Comparison of ENCODE assay signal across 13 cellular contexts in genomic region chr10:133414401-133414800, GRCh38. TPM values are rescaled to one million over a fixed set of nuclear protein-coding genes. Genes with fewer than 3 reads are reported as not detected.
"Had no signal": no experiment of that assay in that cellular context is flagged by ENCODE, and none has a peak within 500 bp of the region (broad histone marks: within the 10 kb centered on the region; RNA-seq: fewer than 3 reads in every experiment).

No MANE protein-coding gene starts in this region.

RNA-seq across cellular contexts. Expression of gene SPRN, which starts 10.0 kb away (rescaled TPM):
- total RNA-seq: activated B cell treated with CpG ODN at 0.5 μM for 24 hours; activated CD4-positive, alpha-beta memory T cell treated with anti-CD3 and anti-CD28 coated beads for 36 hours; activated CD4-positive, alpha-beta memory T cell treated with anti-CD3 and anti-CD28 coated beads, Interleukin-2, amount 10 ng/mL, durations not matched to agents 7 days and 5 days; activated CD4-positive, alpha-beta T cell treated with anti-CD3 and anti-CD28 coated beads for 36 hours; activated CD4-positive, alpha-beta T cell treated with anti-CD3 and anti-CD28 coated beads, Interleukin-2, amount 10 ng/mL, durations not matched to agents 24 days and 14 days; activated CD4-positive, alpha-beta T cell treated with anti-CD3 and anti-CD28 coated beads, Interleukin-2, amount 10 ng/mL, durations not matched to agents 7 days and 5 days; activated CD8-positive, alpha-beta memory T cell treated with anti-CD3 and anti-CD28 coated beads for 36 hours; activated CD8-positive, alpha-beta memory T cell treated with anti-CD3 and anti-CD28 coated beads, Interleukin-2, amount 10 ng/mL, durations not matched to agents 7 days and 5 days; activated CD8-positive, alpha-beta T cell treated with anti-CD3 and anti-CD28 coated beads for 36 hours; activated CD8-positive, alpha-beta T cell treated with anti-CD3 and anti-CD28 coated beads, Interleukin-2, amount 10 ng/mL, durations not matched to agents 7 days and 5 days; T-helper 1 cell treated with Interleukin-12 subunit alpha and Interleukin-12 subunit beta and Interleukin-4 antibody, amounts not matched to agents 30 ng/mL and 1 ng/mL, for 36 hours; T-helper 17 cell; T-helper 2 cell treated with Interferon-gamma antibody and Interleukin-4, amounts not matched to agents 100 ng/mL and 5 ng/mL, for 36 hours had no signal
